8 cellular contexts compared by ENCODE assay signal in genomic region chr14:91252901-91253794, GRCh38. TPM values are rescaled to one million over a fixed set of nuclear protein-coding genes. Genes with fewer than 3 reads are reported as not detected.
DNase-seq lines count a peak whose midpoint lies in the region; ATAC-seq, FAIRE-seq and TF ChIP-seq lines count a peak whose summit lies in the region.

No MANE protein-coding gene starts in this region.

- H3K27me3 Mint-ChIP-seq in activated T-helper 17 cell treated with anti-CD3 and anti-CD28 coated beads, Interleukin-2, amount 50 U/mL, for 72 hours, result no peaks in the 10 kb centered on the region

- intact Hi-C loops in ovary (cut with DNase I), result no loop called here

- H3K9me3 ChIP-seq in ovary, result no peaks in the 10 kb centered on the region

- H3K27me3 ChIP-seq in ovary, result no peaks in the 10 kb centered on the region

- peaks cover 54% of the 10 kb centered on the region for H3K4me1 Mint-ChIP-seq in activated T-helper 17 cell treated with anti-CD3 and anti-CD28 coated beads, Interleukin-2, amount 50 U/mL, for 72 hours

- H3K27ac ChIP-seq in ovary, result no peak overlapping the region

- TF ChIP-seq CTCF in GM10266 (IDR thresholded peaks at IDR 0.05; ENCODE audit: control insufficient read depth, insufficient read depth, low read depth, missing control alignments) (peak; percentile 14), ovary (IDR thresholded peaks at IDR 0.05) (no peak)

- ATAC-seq in activated T-helper 17 cell treated with anti-CD3 and anti-CD28 coated beads, Interleukin-2, amount 50 U/mL, for 72 hours (replicated peaks), result peak; percentile 15
- ATAC-seq in GM21723 (IDR thresholded peaks at IDR 0.05; ENCODE audit: unreplicated experiment) (no peak), GM18502 (IDR thresholded peaks at IDR 0.05; ENCODE audit: poor library complexity, unreplicated experiment) (no peak), HG03196 (IDR thresholded peaks at IDR 0.05; ENCODE audit: unreplicated experiment) (no peak)

- 2 to 5% (median 2%) methylated on average over 30 to 95 of the region's 95 CpGs for WGBS in ovary, 3 donors

- H3K36me3 ChIP-seq in ovary, result no peaks in the 10 kb centered on the region

- peak overlapping the region; percentile 77 for H3K4me3 Mint-ChIP-seq in activated T-helper 17 cell treated with anti-CD3 and anti-CD28 coated beads, Interleukin-2, amount 50 U/mL, for 72 hours

- DNase-seq in GM10266 (ENCODE audit: extremely low spot score) (peak; percentile 71), frontal cortex (ENCODE audit: low spot score in 2 of 2) (peak; percentile 51 to 74), ovary (peak; percentile 43 to 69 (median 50))

- peaks cover 46% of the 10 kb centered on the region for H3K36me3 Mint-ChIP-seq in activated T-helper 17 cell treated with anti-CD3 and anti-CD28 coated beads, Interleukin-2, amount 50 U/mL, for 72 hours (ENCODE audit: low read depth)

- FAIRE-seq in frontal cortex (lab: Jason Lieb, UNC), result no peak

- TF ChIP-seq EP300 in Ishikawa (IDR thresholded peaks at IDR 0.05; ENCODE audit: borderline replicate concordance) (no peak), ovary (IDR thresholded peaks at IDR 0.05) (no peak)

- TF ChIP-seq RAD21 in Ishikawa (IDR thresholded peaks at IDR 0.05; ENCODE audit: low read depth), result no peak

- peak overlapping the region; percentile 89 for H3K27ac Mint-ChIP-seq in activated T-helper 17 cell treated with anti-CD3 and anti-CD28 coated beads, Interleukin-2, amount 50 U/mL, for 72 hours

- H3K4me3 ChIP-seq in ovary, result peak overlapping the region; percentile 58

- H3K9me3 Mint-ChIP-seq in activated T-helper 17 cell treated with anti-CD3 and anti-CD28 coated beads, Interleukin-2, amount 50 U/mL, for 72 hours, result no peaks in the 10 kb centered on the region

- TF ChIP-seq POLR2A in ovary (IDR thresholded peaks at IDR 0.05), result no peak

- H3K4me1 ChIP-seq in ovary (ENCODE audit: insufficient read depth), result peaks cover 7% of the 10 kb centered on the region

TF ChIP-seq in Ishikawa, 13 proteins besides CTCF, POLR2A, EP300 and RAD21:
- TF ChIP-seq ZBTB7A (IDR thresholded peaks at IDR 0.05; ENCODE audit: low read depth) (peak; percentile 86; the same call in 1 of the 2 replicates), CEBPB (IDR thresholded peaks at IDR 0.05) (no peak), EGR1 (IDR thresholded peaks at IDR 0.05) (peak; percentile 34; the same call in 1 of the 2 replicates), CREB1 (IDR thresholded peaks at IDR 0.05; ENCODE audit: low read depth) (no peak)
TF ChIP-seq in Ishikawa: peak in this region for 2.

RNA-seq across cellular contexts. Expression of gene GPR68, which starts 8.6 kb away (rescaled TPM):
- 10 to 100 TPM; 36.8 to 44.8 TPM for total RNA-seq in activated T-helper 17 cell treated with anti-CD3 and anti-CD28 coated beads, Interleukin-2, amount 50 U/mL, for 72 hours
- total RNA-seq in frontal cortex (4.9 TPM), ovary (under 1 TPM in 6 of 7 donors, not detected in 1; 0.17 to 0.57 (median 0.33) TPM)
- polyA plus RNA-seq in ovary, result under 1 TPM; 0.40 to 0.45 TPM
